In the genomic region with DNA sequence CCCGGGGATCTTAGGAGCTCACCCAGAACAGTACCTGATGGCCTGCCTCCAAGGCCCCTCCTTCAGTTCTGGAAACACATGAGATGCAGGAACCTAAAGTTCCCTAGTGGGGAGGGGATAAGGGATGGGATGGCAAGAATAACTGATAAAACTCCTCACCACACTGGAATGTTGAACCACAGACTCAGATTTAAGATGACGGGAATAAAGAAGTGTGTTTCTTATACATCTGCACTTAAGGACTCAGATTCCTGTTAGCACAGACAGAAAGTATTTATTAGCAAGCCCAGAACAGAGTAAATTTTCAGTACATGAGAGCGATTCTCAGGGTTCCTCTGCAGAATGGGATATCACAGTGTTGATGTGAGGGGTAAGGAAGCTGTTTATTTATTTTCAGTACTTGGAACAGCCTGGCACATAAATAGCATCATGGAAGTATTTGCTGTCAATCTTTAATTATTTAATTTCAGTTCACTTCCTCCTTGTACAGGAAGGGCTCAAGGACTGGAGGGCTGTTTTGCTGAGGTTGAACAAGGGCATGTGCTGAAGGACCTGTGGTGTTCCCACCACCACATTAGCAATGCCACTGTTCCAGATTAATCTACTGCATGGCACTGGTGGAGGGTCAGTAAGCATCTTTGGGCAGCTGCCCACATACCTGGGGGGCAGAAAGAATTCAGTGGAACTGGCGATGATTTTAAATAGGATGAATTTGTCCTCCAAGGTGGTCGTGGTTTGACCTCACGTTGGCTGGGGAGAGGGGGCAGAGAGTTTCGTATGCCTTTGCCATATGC, we compare ENCODE assay signal across 19 cellular contexts.
DNase-seq lines count a peak whose midpoint lies in the region; ATAC-seq and TF ChIP-seq lines count a peak whose summit lies in the region.
"Had no signal": no experiment of that assay in that cellular context is flagged by ENCODE, and none has a peak within 500 bp of the region (broad histone marks: within the 10 kb centered on the region; RNA-seq: fewer than 3 reads in every experiment).

No MANE protein-coding gene starts in this region.

- H3K9me2 ChIP-seq in PC-3 (replicated peaks; ENCODE audit: low read length) = no peaks in the 10 kb centered on the region

- CTCF ChIA-PET in BJ (lab: Yijun Ruan, JAX) = no interaction called here
- CTCF ChIA-PET in PC-3 (lab: Charles Lee) = no interaction called here

- peaks cover 7% of the 10 kb centered on the region for H3F3A ChIP-seq in PC-3 (ENCODE audit: low read length, unreplicated experiment)

- POLR2A ChIA-PET in BJ (lab: Charles Lee) (no interaction called here), PC-3 (lab: Charles Lee; ENCODE audit: unreplicated experiment) (no interaction called here)

- intact Hi-C loops in PC-3 (cut with micrococcal nuclease) = no loop called here

- H3K9me3 ChIP-seq in PC-3 (ENCODE audit: low read length) (no peaks in the 10 kb centered on the region), neuronal stem cell (replicated peaks in 1 of 2; ENCODE audit: control insufficient read depth in 2 of 2, insufficient read depth in 1 of 2, low read depth in 1 of 2, low read length in 2 of 2) (no peaks in the 10 kb centered on the region)
- H3K9me3 ChIP-seq: body of pancreas, gastroesophageal sphincter, psoas muscle, suprapubic skin had no signal

- H3K9ac ChIP-seq in PC-3 (ENCODE audit: low read length) (0 out of 2 replicates have a peak overlapping the region, but pooled peaks have one; percentile 4), neuronal stem cell (ENCODE audit: low read depth, low read length, poor library complexity) (no peak overlapping the region)
- H3K9ac ChIP-seq: BLaER1 treated with 17β-estradiol and CSF1 and Interleukin-3, amounts not matched to agents 10 nM and 100 nM had no signal

- no peak overlapping the region for H3K23ac ChIP-seq in neuronal stem cell (ENCODE audit: low read depth, low read length, poor library complexity)

- no peak overlapping the region for H4K91ac ChIP-seq in neuronal stem cell (ENCODE audit: low read depth, low read length, poor library complexity)

- H3K14ac ChIP-seq in neuronal stem cell (ENCODE audit: low read length) = no peak overlapping the region

- no peaks in the 10 kb centered on the region for H3K79me1 ChIP-seq in neuronal stem cell (ENCODE audit: low read depth, low read length)

- H3K18ac ChIP-seq in neuronal stem cell (ENCODE audit: low read length) = peak overlapping the region; percentile 15

- H3K27ac ChIP-seq in PC-3 (ENCODE audit: low read length) (peak overlapping the region; percentile 55), neuronal stem cell (replicated peaks; ENCODE audit: low read length) (no peak overlapping the region)
- H3K27ac ChIP-seq: BLaER1 treated with 17β-estradiol and CSF1 and Interleukin-3, amounts not matched to agents 10 nM and 100 nM; gastroesophageal sphincter; psoas muscle; suprapubic skin had no signal

- DNase-seq in BJ (ENCODE audit: low read depth) (peak; percentile 19), PC-3 (peak; percentile 33), dedifferentiated amniotic fluid mesenchymal stem cell (ENCODE audit: extremely low spot score) (peak; percentile 39), neuronal stem cell (ENCODE audit: low spot score) (no peak), NAMALWA (ENCODE audit: low spot score) (no peak)
- no peak for DNase-seq in activated CD4-positive, alpha-beta T cell treated with anti-CD3 and anti-CD28 coated beads, Interleukin-2, amount 50 U/mL, for 1 hour
- DNase-seq: activated CD4-positive, alpha-beta T cell treated with anti-CD3 and anti-CD28 coated beads, Interleukin-2, amount 50 U/mL, for 4 hours; DND-41; effector CD4-positive, alpha-beta T cell; Kasumi-1; NCI-H2029 treated with DMSO at 0.1 percent for 48 hours; T-helper 2 cell had no signal

- no CpG with 5 or more reads among the region's 7 CpGs for WGBS in neuronal stem cell (ENCODE audit: extremely low coverage in 2 of 2, insufficient read length in 2 of 2, insufficient replicate concordance in 1 of 2), 2 donors

- no peak for TF ChIP-seq CTCF in BJ (IDR thresholded peaks at IDR 0.05; ENCODE audit: insufficient read depth, low read depth, low read length)
- no peak for TF ChIP-seq CTCF in PC-3 (conservative IDR thresholded peaks at IDR 0.05; ENCODE audit: low read depth, low read length)

- H2BK12ac ChIP-seq in neuronal stem cell (ENCODE audit: low read length) = no peak overlapping the region

- H3K36me3 ChIP-seq in BJ (ENCODE audit: control insufficient read depth, insufficient read depth, low read length) (no peaks in the 10 kb centered on the region), PC-3 (ENCODE audit: low read depth, low read length) (no peaks in the 10 kb centered on the region), neuronal stem cell (replicated peaks in 1 of 2; ENCODE audit: control insufficient read depth in 2 of 2, insufficient read depth in 2 of 2, low read length in 2 of 2) (no peaks in the 10 kb centered on the region)
- H3K36me3 ChIP-seq: BLaER1 treated with 17β-estradiol and CSF1 and Interleukin-3, amounts not matched to agents 10 nM and 100 nM; gastroesophageal sphincter; suprapubic skin had no signal

- no peaks in the 10 kb centered on the region for H3K79me2 ChIP-seq in PC-3 (ENCODE audit: low read length)

- H4K20me1 ChIP-seq in PC-3 (ENCODE audit: low read length) = no peaks in the 10 kb centered on the region

- H2AFZ ChIP-seq in PC-3 (ENCODE audit: low read length) = no peak overlapping the region; the same call in 1 of the 2 replicates
- no peak overlapping the region for H2AFZ ChIP-seq in neuronal stem cell (ENCODE audit: low read length)

- no peak overlapping the region for H2BK5ac ChIP-seq in neuronal stem cell (ENCODE audit: low read length)

- H3K27me3 ChIP-seq in BJ (ENCODE audit: control insufficient read depth, insufficient read depth, low read length) = no peaks in the 10 kb centered on the region
- H3K27me3 ChIP-seq in PC-3 (ENCODE audit: low read length) = no peaks in the 10 kb centered on the region; the same call in 1 of the 2 replicates
- H3K27me3 ChIP-seq in neuronal stem cell (ENCODE audit: control insufficient read depth in 3 of 3, insufficient read depth in 3 of 3, low read depth in 1 of 3, low read length in 3 of 3) = peaks cover 0 to 23% (median 0%) of the 10 kb centered on the region in 3 experiments
- H3K27me3 ChIP-seq: body of pancreas had no signal

- H2BK120ac ChIP-seq in neuronal stem cell (ENCODE audit: low read depth, low read length) = no peak overlapping the region

- BruUV-seq in PC-3 (replicated peaks; lab: Mats Ljungman, UMichigan) = no TSS peak

- peak overlapping the region; percentile 71 for H3K4me2 ChIP-seq in PC-3 (ENCODE audit: low read length)
- no peak overlapping the region for H3K4me2 ChIP-seq in neuronal stem cell (ENCODE audit: insufficient read depth, low read length, poor library complexity, severe bottlenecking)
- H3K4me2 ChIP-seq: BLaER1 treated with 17β-estradiol and CSF1 and Interleukin-3, amounts not matched to agents 10 nM and 100 nM had no signal

- no peak overlapping the region for H2BK15ac ChIP-seq in neuronal stem cell (ENCODE audit: low read length)

- ATAC-seq in PC-3 (no peak), GM18511 (IDR thresholded peaks at IDR 0.05; ENCODE audit: unreplicated experiment) (no peak), HG03095 (IDR thresholded peaks at IDR 0.05; ENCODE audit: unreplicated experiment) (no peak)
- ATAC-seq: body of pancreas, gastroesophageal sphincter had no signal

- H2AK5ac ChIP-seq in neuronal stem cell (ENCODE audit: low read depth, low read length) = no peak overlapping the region

- H3K4me1 ChIP-seq in PC-3 (ENCODE audit: insufficient read depth, low read length) (peaks cover 31% of the 10 kb centered on the region), neuronal stem cell (ENCODE audit: control insufficient read depth in 2 of 2, insufficient read depth in 1 of 2, low read depth in 1 of 2, low read length in 2 of 2) (peaks cover 6 to 25% of the 10 kb centered on the region in 2 donors)
- H3K4me1 ChIP-seq: body of pancreas, gastroesophageal sphincter had no signal

- H3K4ac ChIP-seq in neuronal stem cell (ENCODE audit: low read length) = no peak overlapping the region

- no peak overlapping the region for H4K8ac ChIP-seq in neuronal stem cell (ENCODE audit: low read depth, low read length)

- H3K4me3 ChIP-seq in BJ (ENCODE audit: low read depth, low read length) (no peak overlapping the region), PC-3 (ENCODE audit: low read length) (no peak overlapping the region; the same call in 1 of the 2 replicates), neuronal stem cell (ENCODE audit: low read length in 2 of 2) (no peak overlapping the region)
- H3K4me3 ChIP-seq: BLaER1 treated with 17β-estradiol and CSF1 and Interleukin-3, amounts not matched to agents 10 nM and 100 nM; body of pancreas; gastroesophageal sphincter; psoas muscle; suprapubic skin had no signal

Comparison
In these comparisons a context has a peak if more than half of its experiments do, and no peak if none do; other contexts are left out.
1. DNase-seq: peak in BJ (single experiment), PC-3 (single experiment) and dedifferentiated amniotic fluid mesenchymal stem cell (single experiment); none in neuronal stem cell (single experiment), activated CD4-positive, alpha-beta T cell treated with anti-CD3 and anti-CD28 coated beads, Interleukin-2, amount 50 U/mL, for 1 hour (single experiment) and NAMALWA (single experiment).